ENCODE assay signal across 10 cellular contexts in genomic region chr17:67440311-67441051, GRCh38.
A peak's percentile ranks its signal among the peaks of the same experiment; 100 is the strongest.
DNase-seq lines count a peak whose midpoint lies in the region; ATAC-seq and TF ChIP-seq lines count a peak whose summit lies in the region.
"Had no signal": no experiment of that assay in that cellular context is flagged by ENCODE, and none has a peak within 500 bp of the region (broad histone marks: within the 10 kb centered on the region; RNA-seq: fewer than 3 reads in every experiment).

No MANE protein-coding gene starts in this region.

- intact Hi-C loops in CD8-positive, alpha-beta T cell (cut with DNase I, micrococcal nuclease): loop anchor here (1.0 to 5.0 kb wide), 9 partner anchors 9 to 193 kb away; partner anchors contain the start of genes HELZ (in 1 of the 2) and PITPNC1 (in 1 of the 2)

- no peak overlapping the region for H2AFZ ChIP-seq in Karpas-422 (ENCODE audit: low read length)

- no peak overlapping the region for H3K9ac ChIP-seq in Karpas-422 (ENCODE audit: low read length)

- H3K4me1 Mint-ChIP-seq in CD8-positive, alpha-beta T cell (ENCODE audit: low read depth): peaks cover 87% of the 10 kb centered on the region
- H3K4me1 Mint-ChIP-seq in brain (peaks cover 60% of the 10 kb centered on the region), neural crest cell (peaks cover 55% of the 10 kb centered on the region)

- no peaks in the 10 kb centered on the region for H3K27me3 ChIP-seq in CD8-positive, alpha-beta T cell (ENCODE audit: insufficient read depth, low read length)
- H3K27me3 ChIP-seq in Karpas-422 (ENCODE audit: low read length): no peaks in the 10 kb centered on the region

- peaks cover 11% of the 10 kb centered on the region for H3K36me3 Mint-ChIP-seq in CD8-positive, alpha-beta T cell
- H3K36me3 Mint-ChIP-seq in brain (no peaks in the 10 kb centered on the region), neural crest cell (ENCODE audit: low read depth) (no peaks in the 10 kb centered on the region)
- H3K36me3 Mint-ChIP-seq: type B pancreatic cell had no signal

- H3K36me3 ChIP-seq in CD8-positive, alpha-beta T cell (ENCODE audit: insufficient read depth, low read length): no peaks in the 10 kb centered on the region
- no peaks in the 10 kb centered on the region for H3K36me3 ChIP-seq in Karpas-422 (ENCODE audit: insufficient read depth, low read length)

- DNase-seq in CD8-positive, alpha-beta T cell: no peak
- DNase-seq in LHCN-M2 (ENCODE audit: low read depth) (peak; percentile 6), neural crest cell (ENCODE audit: low read depth, low spot score) (no peak), NCI-H226 (no peak), medulla oblongata (ENCODE audit: extremely low spot score) (no peak), Karpas-422 (no peak), inferior parietal cortex (ENCODE audit: extremely low spot score) (no peak)

- H3K27ac ChIP-seq in CD8-positive, alpha-beta T cell (ENCODE audit: low read depth, low read length): peak overlapping the region; percentile 84
- H3K27ac ChIP-seq in Karpas-422 (ENCODE audit: low read length): no peak overlapping the region

- no peaks in the 10 kb centered on the region for H3K9me3 ChIP-seq in CD8-positive, alpha-beta T cell (ENCODE audit: low read length)
- H3K9me3 ChIP-seq in Karpas-422 (ENCODE audit: low read length): no peaks in the 10 kb centered on the region

- no peak overlapping the region for H3K4me2 ChIP-seq in Karpas-422 (ENCODE audit: low read depth, low read length, poor library complexity, severe bottlenecking)

- H3K27ac Mint-ChIP-seq in CD8-positive, alpha-beta T cell: peak overlapping the region; percentile 95
- H3K27ac Mint-ChIP-seq in brain (peak overlapping the region in 3 of 5 experiments; percentile 31 to 94 (median 89)), neural crest cell (ENCODE audit: unreplicated experiment) (no peak overlapping the region)

- no peaks in the 10 kb centered on the region for H3K27me3 Mint-ChIP-seq in CD8-positive, alpha-beta T cell (ENCODE audit: low read depth)
- H3K27me3 Mint-ChIP-seq in brain (no peaks in the 10 kb centered on the region), neural crest cell (ENCODE audit: low read depth) (no peaks in the 10 kb centered on the region)
- H3K27me3 Mint-ChIP-seq: type B pancreatic cell had no signal

- POLR2A ChIA-PET in CD8-positive, alpha-beta T cell (lab: Charles Lee): interaction anchor here (0.7 to 3.6 kb wide), 28 partner anchors 8 to 119 kb away, joined by 3 to 67 read pairs (median 5); partner anchors contain the start of gene PITPNC1

- CTCF ChIA-PET in CD8-positive, alpha-beta T cell (lab: Charles Lee): interaction anchor here (0.6 to 4.7 kb wide), 10 partner anchors 9 to 61 kb away, joined by 3 to 59 read pairs (median 6); partner anchors contain the start of gene PITPNC1

- peaks cover 7% of the 10 kb centered on the region; the same call in 1 of the 2 replicates for H4K20me1 ChIP-seq in Karpas-422 (ENCODE audit: insufficient read depth, low read depth, low read length)

- H3K4me1 ChIP-seq in CD8-positive, alpha-beta T cell (ENCODE audit: insufficient read depth, low read length): peaks cover 87% of the 10 kb centered on the region
- no peaks in the 10 kb centered on the region for H3K4me1 ChIP-seq in Karpas-422 (ENCODE audit: low read length)

- peak overlapping the region; percentile 51 for H3K4me3 Mint-ChIP-seq in CD8-positive, alpha-beta T cell
- peak overlapping the region in 3 of 5 experiments; percentile 77 to 83 (median 77) for H3K4me3 Mint-ChIP-seq in brain
- peak overlapping the region; percentile 39 for H3K4me3 Mint-ChIP-seq in neural crest cell
- H3K4me3 Mint-ChIP-seq: type B pancreatic cell had no signal

- ATAC-seq in CD8-positive, alpha-beta T cell: peak; percentile 0

- no peaks in the 10 kb centered on the region for H3K79me2 ChIP-seq in Karpas-422 (ENCODE audit: low read length)

- TF ChIP-seq CTCF in CD8-positive, alpha-beta T cell (IDR thresholded peaks at IDR 0.05): no peak
- TF ChIP-seq CTCF in brain (conservative IDR thresholded peaks at IDR 0.05): no peak
- TF ChIP-seq CTCF in neural crest cell (conservative IDR thresholded peaks at IDR 0.05): no peak

- no peaks in the 10 kb centered on the region for H3K9me2 ChIP-seq in Karpas-422 (replicated peaks; ENCODE audit: insufficient read depth, low read length)

- H3K4me3 ChIP-seq in CD8-positive, alpha-beta T cell (ENCODE audit: low read depth, low read length): peak overlapping the region; percentile 14
- H3K4me3 ChIP-seq in Karpas-422 (ENCODE audit: low read length): no peak overlapping the region
- H3K4me3 ChIP-seq: coronary artery had no signal

- no peaks in the 10 kb centered on the region for H3K9me3 Mint-ChIP-seq in CD8-positive, alpha-beta T cell
- H3K9me3 Mint-ChIP-seq in brain (no peaks in the 10 kb centered on the region), neural crest cell (no peaks in the 10 kb centered on the region)
- H3K9me3 Mint-ChIP-seq: type B pancreatic cell had no signal
